ENCODE assay signal across 19 cellular contexts in genomic region chr14:105042813-105043212, GRCh38. TPM values are rescaled to one million over a fixed set of nuclear protein-coding genes. Genes with fewer than 3 reads are reported as not detected.
"Had no signal": no experiment of that assay in that cellular context is flagged by ENCODE, and none has a peak within 500 bp of the region (broad histone marks: within the 10 kb centered on the region; RNA-seq: fewer than 3 reads in every experiment).

No MANE protein-coding gene starts in this region.

- H3K27ac ChIP-seq: body of pancreas, gastrocnemius medialis, left lung, tibial artery had no signal

- H3K4me1 ChIP-seq: gastrocnemius medialis, tibial artery had no signal

- DNase-seq: activated B cell treated with CpG ODN at 0.5 μM for 24 hours; activated CD4-positive, alpha-beta memory T cell treated with anti-CD3 and anti-CD28 coated beads, Interleukin-2, amount 10 ng/mL, durations not matched to agents 7 days and 5 days; activated CD4-positive, alpha-beta T cell treated with anti-CD3 and anti-CD28 coated beads for 48 hours; activated naive CD4-positive, alpha-beta T cell treated with Interleukin-2 at 50 U/mL for 16 hours; activated T-cell treated with anti-CD3 and anti-CD28 coated beads, Interleukin-2, amount 50 U/mL, for 1 hour; body of pancreas; erythroblast; gastrocnemius medialis; mammary epithelial cell; nephron progenitor cell; occipital lobe; retina; stimulated activated naive CD8-positive, alpha-beta T cell treated with anti-CD3 and anti-CD28 coated beads, Interleukin-15, Interleukin-2, amounts not matched to agents 100 U/mL and 50 U/mL, for 24 hours; substantia nigra had no signal

- H3K27ac Mint-ChIP-seq: activated B cell treated with CpG ODN at 0.5 μM for 24 hours; activated CD4-positive, alpha-beta memory T cell treated with anti-CD3 and anti-CD28 coated beads, Interleukin-2, amount 10 ng/mL, durations not matched to agents 7 days and 5 days; activated T-helper 17 cell treated with anti-CD3 and anti-CD28 coated beads, Interleukin-2, amount 50 U/mL, for 72 hours had no signal

- FAIRE-seq: urothelium cell line had no signal

- H3K27me3 ChIP-seq: body of pancreas, left lung had no signal

- H3K27me3 Mint-ChIP-seq: activated B cell treated with CpG ODN at 0.5 μM for 24 hours had no signal

- ATAC-seq: activated T-helper 17 cell treated with anti-CD3 and anti-CD28 coated beads, Interleukin-2, amount 50 U/mL, for 72 hours; body of pancreas; gastrocnemius medialis; left lung; stimulated activated naive CD8-positive, alpha-beta T cell treated with anti-CD3 and anti-CD28 coated beads, Interleukin-15, Interleukin-2, amounts not matched to agents 100 U/mL and 50 U/mL, for 24 hours had no signal

- H3K4me3 ChIP-seq: body of pancreas, gastrocnemius medialis, left lung, tibial artery had no signal

- H3K9me3 Mint-ChIP-seq: activated B cell treated with CpG ODN at 0.5 μM for 24 hours; activated CD4-positive, alpha-beta memory T cell treated with anti-CD3 and anti-CD28 coated beads, Interleukin-2, amount 10 ng/mL, durations not matched to agents 7 days and 5 days; activated T-helper 17 cell treated with anti-CD3 and anti-CD28 coated beads, Interleukin-2, amount 50 U/mL, for 72 hours; nephron progenitor cell had no signal

- H3K4me3 Mint-ChIP-seq: activated B cell treated with CpG ODN at 0.5 μM for 24 hours; activated CD4-positive, alpha-beta memory T cell treated with anti-CD3 and anti-CD28 coated beads, Interleukin-2, amount 10 ng/mL, durations not matched to agents 7 days and 5 days; activated T-helper 17 cell treated with anti-CD3 and anti-CD28 coated beads, Interleukin-2, amount 50 U/mL, for 72 hours; nephron progenitor cell had no signal

- H3K9me3 ChIP-seq: body of pancreas, gastrocnemius medialis, left lung, tibial artery had no signal

- H3K36me3 ChIP-seq: gastrocnemius medialis, tibial artery had no signal

RNA-seq across cellular contexts. Expression of gene GPR132, which starts 22.4 kb away (rescaled TPM):
- total RNA-seq: myocyte had no signal
- polyA plus RNA-seq: mammary epithelial cell had no signal
